9 cellular contexts compared by ENCODE assay signal in the genomic region with DNA sequence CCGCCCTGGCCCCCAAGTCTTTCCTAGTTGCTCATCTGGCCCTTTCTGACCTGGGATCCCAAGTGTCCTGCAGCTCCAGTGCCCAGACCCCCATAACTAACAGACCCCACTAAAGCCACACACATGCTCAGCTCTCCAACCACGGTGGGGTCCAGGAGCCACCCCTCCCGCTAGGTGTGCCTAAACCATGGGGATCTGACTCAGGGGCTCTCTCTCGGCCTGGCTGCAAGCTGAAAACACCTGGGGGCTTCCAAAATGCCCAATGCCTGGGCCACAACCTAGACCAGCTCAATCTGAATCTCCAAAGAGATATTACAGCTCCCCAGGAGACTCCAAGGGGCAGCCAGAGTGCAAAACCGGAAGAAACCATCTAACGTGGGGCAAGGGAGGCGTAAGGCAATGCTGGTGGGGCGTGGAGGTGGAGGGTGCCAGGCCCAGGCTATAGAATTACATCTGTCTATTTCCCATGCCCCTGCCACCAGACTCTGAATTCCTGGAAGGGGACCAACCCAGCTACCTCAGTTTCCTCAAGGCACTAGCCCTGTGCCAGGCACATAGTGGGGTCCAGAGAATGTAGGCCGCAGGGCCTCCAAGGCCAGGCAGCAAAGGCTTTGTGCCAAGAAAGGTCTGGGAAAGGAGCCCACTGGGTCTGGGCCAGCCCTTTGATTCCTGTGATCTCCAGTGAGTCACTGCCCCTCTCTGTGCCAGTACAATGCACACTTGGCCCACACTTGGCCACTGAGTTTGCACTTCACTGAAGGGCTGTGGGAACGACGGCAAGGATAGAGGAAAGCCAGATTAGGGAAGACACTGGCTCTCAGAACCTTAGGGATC. TPM values are rescaled to one million over a fixed set of nuclear protein-coding genes. Genes with fewer than 3 reads are reported as not detected.
DNase-seq lines count a peak whose midpoint lies in the region; ATAC-seq and TF ChIP-seq lines count a peak whose summit lies in the region.
"Had no signal": no experiment of that assay in that cellular context is flagged by ENCODE, and none has a peak within 500 bp of the region (broad histone marks: within the 10 kb centered on the region; RNA-seq: fewer than 3 reads in every experiment).

No MANE protein-coding gene starts in this region.

- H3K9me3 ChIP-seq in CD8-positive, alpha-beta memory T cell (ENCODE audit: low read length), result no peaks in the 10 kb centered on the region

- CTCF ChIA-PET in CD8-positive, alpha-beta memory T cell (lab: Charles Lee), result no interaction called here

- H3K36me3 Mint-ChIP-seq in CD8-positive, alpha-beta memory T cell, result peaks cover 0 to 61% (median 3%) of the 10 kb centered on the region in 3 donors

- no peaks in the 10 kb centered on the region for H3K27me3 ChIP-seq in CD8-positive, alpha-beta memory T cell (ENCODE audit: insufficient read depth, low read length, poor library complexity, severe bottlenecking)

- peak overlapping the region in 4 of 7 donors; percentile 5 to 69 (median 45) for H3K4me3 Mint-ChIP-seq in CD8-positive, alpha-beta memory T cell

- H3K4me1 ChIP-seq in CD8-positive, alpha-beta memory T cell (ENCODE audit: insufficient read depth, low read length), result peaks cover 27% of the 10 kb centered on the region

- H3K4me3 ChIP-seq in CD8-positive, alpha-beta memory T cell (ENCODE audit: low read length), result no peak overlapping the region
- no peak overlapping the region for H3K4me3 ChIP-seq in fibroblast of villous mesenchyme (ENCODE audit: low read depth, low read length)

- H3K36me3 ChIP-seq in CD8-positive, alpha-beta memory T cell (ENCODE audit: insufficient read depth, low read length), result peaks cover 39% of the 10 kb centered on the region

- peaks cover 32 to 56% (median 40%) of the 10 kb centered on the region in 3 donors for H3K4me1 Mint-ChIP-seq in CD8-positive, alpha-beta memory T cell

- ATAC-seq in GM21447 (IDR thresholded peaks at IDR 0.05; ENCODE audit: unreplicated experiment), result no peak
- no peak for ATAC-seq in GM21515 (IDR thresholded peaks at IDR 0.05; ENCODE audit: unreplicated experiment)
- ATAC-seq in HG02970 (IDR thresholded peaks at IDR 0.05; ENCODE audit: low FRiP score, unreplicated experiment), result no peak

- DNase-seq in CD8-positive, alpha-beta memory T cell, result no peak
- DNase-seq in T1000 (lab: John Stamatoyannopoulos, UW) (peak; percentile 76), fibroblast of villous mesenchyme (ENCODE audit: low read depth) (peak; percentile 68), posterior vena cava (ENCODE audit: low spot score) (peak; percentile 94), NCI-H128 (lab: John Stamatoyannopoulos, UW; ENCODE audit: unreplicated experiment) (no peak)
- DNase-seq: activated CD4-positive, alpha-beta T cell treated with anti-CD3 and anti-CD28 coated beads, Interleukin-2, amount 50 U/mL, for 4 hours had no signal

- no peak for TF ChIP-seq CTCF in fibroblast of villous mesenchyme (IDR thresholded peaks at IDR 0.05; ENCODE audit: insufficient read depth, low read depth, low read length)

- intact Hi-C loops in posterior vena cava (cut with DNase I), result no loop called here

- no peak overlapping the region for H3K27ac ChIP-seq in CD8-positive, alpha-beta memory T cell (ENCODE audit: low read depth, low read length)

- no peaks in the 10 kb centered on the region for H3K9me3 Mint-ChIP-seq in CD8-positive, alpha-beta memory T cell

- POLR2A ChIA-PET in CD8-positive, alpha-beta memory T cell (lab: Charles Lee), result no interaction called here

- peak overlapping the region in 4 of 8 donors; percentile 29 to 88 (median 48) for H3K27ac Mint-ChIP-seq in CD8-positive, alpha-beta memory T cell

- no peaks in the 10 kb centered on the region for H3K27me3 Mint-ChIP-seq in CD8-positive, alpha-beta memory T cell

RNA-seq across cellular contexts. Expression of a gene that starts 3.3 kb away (rescaled TPM):
- total RNA-seq in CD8-positive, alpha-beta memory T cell, result 10 to 100 TPM; 84.5 to 89.5 TPM
- polyA plus RNA-seq in CD8-positive, alpha-beta memory T cell, result 27.2 TPM
- total RNA-seq in fibroblast of villous mesenchyme, result 35.1 and 40.6 TPM in 2 replicates
- total RNA-seq in posterior vena cava, result 10 to 100 TPM; 47.9 to 54.2 TPM

RNA-seq across cellular contexts. Expression of a gene that starts 18.5 kb away (rescaled TPM):
- 10 to 100 TPM; 59.0 to 61.4 TPM for total RNA-seq in CD8-positive, alpha-beta memory T cell
- 17.3 TPM for polyA plus RNA-seq in CD8-positive, alpha-beta memory T cell
- total RNA-seq in fibroblast of villous mesenchyme (37.1 and 37.7 TPM in 2 replicates), posterior vena cava (10 to 100 TPM; 27.8 to 29.8 TPM)

RNA-seq across cellular contexts. Expression of a gene that starts 22.8 kb away (rescaled TPM):
- total RNA-seq in CD8-positive, alpha-beta memory T cell, result 1 to 10 TPM; 1.9 to 2.4 TPM
- 4.6 TPM for polyA plus RNA-seq in CD8-positive, alpha-beta memory T cell
- not detected in 2 replicates for total RNA-seq in fibroblast of villous mesenchyme
- not detected for total RNA-seq in posterior vena cava

RNA-seq across cellular contexts. Expression of a gene that starts 30.6 kb away (rescaled TPM):
- 100 to 1,000 TPM; 187 to 193 TPM for total RNA-seq in CD8-positive, alpha-beta memory T cell
- polyA plus RNA-seq in CD8-positive, alpha-beta memory T cell, result 227 TPM
- total RNA-seq in fibroblast of villous mesenchyme (0.43 TPM in 1 of 2 replicates, not detected in the other), posterior vena cava (1 to 10 TPM; 1.6 to 3.0 TPM)

RNA-seq across cellular contexts. Expression of a gene that starts 43.4 kb away (rescaled TPM):
- 10 to 100 TPM; 18.4 to 19.3 TPM for total RNA-seq in CD8-positive, alpha-beta memory T cell
- polyA plus RNA-seq in CD8-positive, alpha-beta memory T cell, result 10.2 TPM
- 10.4 and 12.6 TPM in 2 replicates for total RNA-seq in fibroblast of villous mesenchyme
- 1 to 10 TPM; 6.2 to 6.5 TPM for total RNA-seq in posterior vena cava

Comparison
In these comparisons a context has a peak if more than half of its experiments do, and no peak if none do; other contexts are left out.
1. DNase-seq: peak in T1000 (single experiment), fibroblast of villous mesenchyme (single experiment) and posterior vena cava (single experiment); none in CD8-positive, alpha-beta memory T cell (0 of 5) and NCI-H128 (single experiment).